In genomic region chr5:175873090-175873454, GRCh38 we compare ENCODE assay signal across 10 cellular contexts. TPM values are rescaled to one million over a fixed set of nuclear protein-coding genes. Genes with fewer than 3 reads are reported as not detected.
A peak's percentile ranks its signal among the peaks of the same experiment; 100 is the strongest.
DNase-seq lines count a peak whose midpoint lies in the region; ATAC-seq and TF ChIP-seq lines count a peak whose summit lies in the region.
"Had no signal": no experiment of that assay in that cellular context is flagged by ENCODE, and none has a peak within 500 bp of the region (broad histone marks: within the 10 kb centered on the region; RNA-seq: fewer than 3 reads in every experiment).

No MANE protein-coding gene starts in this region.

- no peak overlapping the region for H2AFZ ChIP-seq in osteoblast (ENCODE audit: low read length)

- peak; percentile 50 for TF ChIP-seq CTCF in NB4 (IDR thresholded peaks at IDR 0.05; ENCODE audit: low read depth, low read length)
- TF ChIP-seq CTCF in astrocyte of the spinal cord (IDR thresholded peaks at IDR 0.05; ENCODE audit: low read depth, low read length): peak; percentile 38
- peak; percentile 21 for TF ChIP-seq CTCF in osteoblast (IDR thresholded peaks at IDR 0.05; ENCODE audit: extremely low read depth, low read depth, low read length)

- in situ Hi-C loops in astrocyte of the spinal cord (cut with HindIII; ENCODE audit: low sequenced_read_pairs): no loop called here

- H3K4me3 ChIP-seq in NB4 (ENCODE audit: low read depth, low read length): no peak overlapping the region
- no peak overlapping the region for H3K4me3 ChIP-seq in astrocyte of the spinal cord (ENCODE audit: low read depth, low read length)
- H3K4me3 ChIP-seq in osteoblast (ENCODE audit: insufficient read depth, low read length): no peak overlapping the region

- no peaks in the 10 kb centered on the region for H3K79me2 ChIP-seq in osteoblast (ENCODE audit: insufficient read depth, low read length)

- no peaks in the 10 kb centered on the region for H3K36me3 ChIP-seq in osteoblast (ENCODE audit: insufficient read depth, low read length)

- no peak overlapping the region for H3K27ac ChIP-seq in osteoblast (ENCODE audit: low read depth, low read length)

- peaks cover 12% of the 10 kb centered on the region for H3K27me3 ChIP-seq in osteoblast (ENCODE audit: insufficient read depth, low read length)

- H3K9me3 ChIP-seq in osteoblast (ENCODE audit: low read depth, low read length): no peaks in the 10 kb centered on the region

- peak; percentile 32 for DNase-seq in NCI-H2171 treated with DMSO at 0.1 percent for 48 hours (lab: John Stamatoyannopoulos, UW)
- DNase-seq in NCI-H2171 (lab: John Stamatoyannopoulos, UW): no peak
- DNase-seq in NB4 (ENCODE audit: low read depth): peak; percentile 49
- DNase-seq in astrocyte of the spinal cord (ENCODE audit: low read depth, low spot score): no peak
- DNase-seq in osteoblast (ENCODE audit: insufficient read length, low spot score, missing footprints): peak; percentile 38
- no peak for DNase-seq in Kasumi-1 (lab: John Stamatoyannopoulos, UW)
- DNase-seq: T-helper 9 cell had no signal

- H3K4me1 ChIP-seq in osteoblast (ENCODE audit: insufficient read depth, low read length): no peaks in the 10 kb centered on the region

- H4K20me1 ChIP-seq in osteoblast (ENCODE audit: insufficient read depth, low read length): peaks cover 6% of the 10 kb centered on the region

- no peak overlapping the region for H3K4me2 ChIP-seq in osteoblast (ENCODE audit: insufficient read depth, low read length)

- TF ChIP-seq POLR2A in NB4 (IDR thresholded peaks at IDR 0.05; ENCODE audit: extremely low read depth, insufficient read length): no peak

- ATAC-seq in HG03135 (IDR thresholded peaks at IDR 0.05; ENCODE audit: unreplicated experiment) (no peak), HG03354 (IDR thresholded peaks at IDR 0.05; ENCODE audit: poor library complexity, severe bottlenecking, unreplicated experiment) (no peak)

RNA-seq across cellular contexts. Expression of gene CPLX2, which starts 1.7 kb away (rescaled TPM):
- not detected in 2 replicates for total RNA-seq in osteoblast
- total RNA-seq: CD4-positive, CD25-positive, alpha-beta regulatory T cell had no signal

Comparison
In these comparisons a context has a peak if more than half of its experiments do, and no peak if none do; other contexts are left out.
1. DNase-seq: peak in NCI-H2171 treated with DMSO at 0.1 percent for 48 hours (single experiment), NB4 (single experiment) and osteoblast (single experiment); none in NCI-H2171 (single experiment), astrocyte of the spinal cord (single experiment) and Kasumi-1 (0 of 2).
2. Peak in every context shown above with its lines, with median percentiles within 50 percentile points of each other: CTCF ChIP-seq.